1 cellular context compared by ENCODE assay signal in the genomic region with DNA sequence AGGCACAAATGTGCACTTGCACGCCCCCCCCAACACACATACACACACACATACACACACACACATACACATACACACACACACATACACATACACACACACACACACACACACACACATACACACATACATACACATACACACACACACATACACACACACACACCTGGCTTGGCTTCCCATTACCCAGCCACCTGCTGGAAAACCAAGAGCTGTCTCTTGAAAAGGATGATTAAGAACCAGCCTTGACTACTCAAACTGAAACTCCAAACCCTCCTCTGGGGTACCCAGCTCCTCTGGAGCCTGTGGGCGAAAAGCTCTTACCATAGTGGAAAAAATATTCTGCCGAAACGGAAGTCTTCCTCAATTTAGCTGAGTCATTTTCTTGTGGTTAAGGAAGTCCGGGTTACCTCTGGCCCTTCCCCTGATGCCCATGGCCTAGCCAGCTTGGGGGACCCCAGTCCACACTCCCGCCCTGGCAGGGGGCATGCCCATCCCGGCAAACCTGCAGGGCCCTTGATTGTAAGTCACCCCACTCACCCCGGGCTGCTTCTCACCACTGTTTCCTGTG.
A peak's percentile ranks its signal among the peaks of the same experiment; 100 is the strongest.
TF ChIP-seq lines count a peak whose summit lies in the region.

No MANE protein-coding gene starts in this region.

TF ChIP-seq in GM12878, 131 proteins besides CTCF, POLR2A, EP300 and RAD21 (continued from another document):
- TF ChIP-seq, protein P1, sequence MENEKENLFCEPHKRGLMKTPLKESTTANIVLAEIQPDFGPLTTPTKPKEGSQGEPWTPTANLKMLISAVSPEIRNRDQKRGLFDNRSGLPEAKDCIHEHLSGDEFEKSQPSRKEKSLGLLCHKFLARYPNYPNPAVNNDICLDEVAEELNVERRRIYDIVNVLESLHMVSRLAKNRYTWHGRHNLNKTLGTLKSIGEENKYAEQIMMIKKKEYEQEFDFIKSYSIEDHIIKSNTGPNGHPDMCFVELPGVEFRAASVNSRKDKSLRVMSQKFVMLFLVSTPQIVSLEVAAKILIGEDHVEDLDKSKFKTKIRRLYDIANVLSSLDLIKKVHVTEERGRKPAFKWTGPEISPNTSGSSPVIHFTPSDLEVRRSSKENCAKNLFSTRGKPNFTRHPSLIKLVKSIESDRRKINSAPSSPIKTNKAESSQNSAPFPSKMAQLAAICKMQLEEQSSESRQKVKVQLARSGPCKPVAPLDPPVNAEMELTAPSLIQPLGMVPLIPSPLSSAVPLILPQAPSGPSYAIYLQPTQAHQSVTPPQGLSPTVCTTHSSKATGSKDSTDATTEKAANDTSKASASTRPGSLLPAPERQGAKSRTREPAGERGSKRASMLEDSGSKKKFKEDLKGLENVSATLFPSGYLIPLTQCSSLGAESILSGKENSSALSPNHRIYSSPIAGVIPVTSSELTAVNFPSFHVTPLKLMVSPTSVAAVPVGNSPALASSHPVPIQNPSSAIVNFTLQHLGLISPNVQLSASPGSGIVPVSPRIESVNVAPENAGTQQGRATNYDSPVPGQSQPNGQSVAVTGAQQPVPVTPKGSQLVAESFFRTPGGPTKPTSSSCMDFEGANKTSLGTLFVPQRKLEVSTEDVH (IDR thresholded peaks at IDR 0.05; ENCODE audit: low read depth, partially characterized antibody) = no peak
- TF ChIP-seq, protein P2, sequence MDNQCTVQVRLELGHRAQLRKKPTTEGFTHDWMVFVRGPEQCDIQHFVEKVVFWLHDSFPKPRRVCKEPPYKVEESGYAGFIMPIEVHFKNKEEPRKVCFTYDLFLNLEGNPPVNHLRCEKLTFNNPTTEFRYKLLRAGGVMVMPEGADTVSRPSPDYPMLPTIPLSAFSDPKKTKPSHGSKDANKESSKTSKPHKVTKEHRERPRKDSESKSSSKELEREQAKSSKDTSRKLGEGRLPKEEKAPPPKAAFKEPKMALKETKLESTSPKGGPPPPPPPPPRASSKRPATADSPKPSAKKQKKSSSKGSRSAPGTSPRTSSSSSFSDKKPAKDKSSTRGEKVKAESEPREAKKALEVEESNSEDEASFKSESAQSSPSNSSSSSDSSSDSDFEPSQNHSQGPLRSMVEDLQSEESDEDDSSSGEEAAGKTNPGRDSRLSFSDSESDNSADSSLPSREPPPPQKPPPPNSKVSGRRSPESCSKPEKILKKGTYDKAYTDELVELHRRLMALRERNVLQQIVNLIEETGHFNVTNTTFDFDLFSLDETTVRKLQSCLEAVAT (IDR thresholded peaks at IDR 0.05) = 0 out of 2 replicates have a peak, but pooled peaks have one; percentile 44
- TF ChIP-seq IKZF1 (conservative IDR thresholded peaks at IDR 0.05) (peak; percentile 99), EZH2 (IDR thresholded peaks at IDR 0.05; ENCODE audit: borderline replicate concordance, control insufficient read depth, low read depth, low read length) (no peak), MEF2B (IDR thresholded peaks at IDR 0.05; ENCODE audit: partially characterized antibody, poor library complexity, severe bottlenecking) (peak; percentile 22), BCL11A (IDR thresholded peaks at IDR 0.05; ENCODE audit: low read depth, low read length) (peak; percentile 88; the same call in 1 of the 2 replicates), PAX5 (IDR thresholded peaks at IDR 0.05; ENCODE audit: borderline replicate concordance, low read depth, low read length) (no peak), RB1 (IDR thresholded peaks at IDR 0.05; ENCODE audit: borderline replicate concordance) (no peak), RAD51 (IDR thresholded peaks at IDR 0.05) (no peak), POLR2AphosphoS2 (IDR thresholded peaks at IDR 0.05; ENCODE audit: low read depth, low read length) (no peak), TBL1XR1 (IDR thresholded peaks at IDR 0.05; ENCODE audit: low read depth, low read length) (no peak)
- TF ChIP-seq, protein P3, sequence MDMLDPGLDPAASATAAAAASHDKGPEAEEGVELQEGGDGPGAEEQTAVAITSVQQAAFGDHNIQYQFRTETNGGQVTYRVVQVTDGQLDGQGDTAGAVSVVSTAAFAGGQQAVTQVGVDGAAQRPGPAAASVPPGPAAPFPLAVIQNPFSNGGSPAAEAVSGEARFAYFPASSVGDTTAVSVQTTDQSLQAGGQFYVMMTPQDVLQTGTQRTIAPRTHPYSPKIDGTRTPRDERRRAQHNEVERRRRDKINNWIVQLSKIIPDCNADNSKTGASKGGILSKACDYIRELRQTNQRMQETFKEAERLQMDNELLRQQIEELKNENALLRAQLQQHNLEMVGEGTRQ (IDR thresholded peaks at IDR 0.05; ENCODE audit: borderline replicate concordance, low read depth, low read length) = no peak
- TF ChIP-seq, protein P4, sequence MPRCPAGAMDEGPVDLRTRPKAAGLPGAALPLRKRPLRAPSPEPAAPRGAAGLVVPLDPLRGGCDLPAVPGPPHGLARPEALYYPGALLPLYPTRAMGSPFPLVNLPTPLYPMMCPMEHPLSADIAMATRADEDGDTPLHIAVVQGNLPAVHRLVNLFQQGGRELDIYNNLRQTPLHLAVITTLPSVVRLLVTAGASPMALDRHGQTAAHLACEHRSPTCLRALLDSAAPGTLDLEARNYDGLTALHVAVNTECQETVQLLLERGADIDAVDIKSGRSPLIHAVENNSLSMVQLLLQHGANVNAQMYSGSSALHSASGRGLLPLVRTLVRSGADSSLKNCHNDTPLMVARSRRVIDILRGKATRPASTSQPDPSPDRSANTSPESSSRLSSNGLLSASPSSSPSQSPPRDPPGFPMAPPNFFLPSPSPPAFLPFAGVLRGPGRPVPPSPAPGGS (IDR thresholded peaks at IDR 0.05; ENCODE audit: borderline replicate concordance, insufficient read depth, low read depth, low read length, poor library complexity, severe bottlenecking) = peak; percentile 45
- TF ChIP-seq, protein P5, sequence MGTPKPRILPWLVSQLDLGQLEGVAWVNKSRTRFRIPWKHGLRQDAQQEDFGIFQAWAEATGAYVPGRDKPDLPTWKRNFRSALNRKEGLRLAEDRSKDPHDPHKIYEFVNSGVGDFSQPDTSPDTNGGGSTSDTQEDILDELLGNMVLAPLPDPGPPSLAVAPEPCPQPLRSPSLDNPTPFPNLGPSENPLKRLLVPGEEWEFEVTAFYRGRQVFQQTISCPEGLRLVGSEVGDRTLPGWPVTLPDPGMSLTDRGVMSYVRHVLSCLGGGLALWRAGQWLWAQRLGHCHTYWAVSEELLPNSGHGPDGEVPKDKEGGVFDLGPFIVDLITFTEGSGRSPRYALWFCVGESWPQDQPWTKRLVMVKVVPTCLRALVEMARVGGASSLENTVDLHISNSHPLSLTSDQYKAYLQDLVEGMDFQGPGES (IDR thresholded peaks at IDR 0.05) = no peak
